In genomic region chr2:231926761-231927565, GRCh38 we compare ENCODE assay signal across 8 cellular contexts. TPM values are rescaled to one million over a fixed set of nuclear protein-coding genes. Genes with fewer than 3 reads are reported as not detected.
DNase-seq lines count a peak whose midpoint lies in the region; ATAC-seq and TF ChIP-seq lines count a peak whose summit lies in the region.

No MANE protein-coding gene starts in this region.

- no peak overlapping the region for H3K27ac ChIP-seq in neuronal stem cell (replicated peaks; ENCODE audit: low read length)

- peak overlapping the region; percentile 73 for H3K18ac ChIP-seq in neuronal stem cell (ENCODE audit: low read length)

- peak overlapping the region; percentile 64 for H2BK15ac ChIP-seq in neuronal stem cell (ENCODE audit: low read length)

- H3K4me1 Mint-ChIP-seq in T-cell: peaks cover 9 to 24% (median 11%) of the 10 kb centered on the region in 3 donors

- H3K4me3 Mint-ChIP-seq in T-cell: peak overlapping the region; percentile 49 to 77 (median 63)

- peak overlapping the region; percentile 99 for H3K4me2 ChIP-seq in neuronal stem cell (ENCODE audit: insufficient read depth, low read length, poor library complexity, severe bottlenecking)

- peak overlapping the region; percentile 76 for H3K14ac ChIP-seq in neuronal stem cell (ENCODE audit: low read length)

- POLR2A ChIA-PET in AG04449 (lab: Yijun Ruan, JAX): no interaction called here
- POLR2A ChIA-PET in T-cell (lab: Charles Lee): no interaction called here

- no peak overlapping the region for H2BK120ac ChIP-seq in neuronal stem cell (ENCODE audit: low read depth, low read length)

- H3K27me3 ChIP-seq in neuronal stem cell (ENCODE audit: control insufficient read depth in 3 of 3, insufficient read depth in 3 of 3, low read depth in 1 of 3, low read length in 3 of 3): peaks cover 16 to 68% (median 52%) of the 10 kb centered on the region in 3 experiments

- peaks cover 2% of the 10 kb centered on the region for H3K79me1 ChIP-seq in neuronal stem cell (ENCODE audit: low read depth, low read length)

- no peak overlapping the region for H2BK12ac ChIP-seq in neuronal stem cell (ENCODE audit: low read length)

- no peak overlapping the region for H4K91ac ChIP-seq in neuronal stem cell (ENCODE audit: low read depth, low read length, poor library complexity)

- peak overlapping the region; percentile 83 for H3K9ac ChIP-seq in neuronal stem cell (ENCODE audit: low read depth, low read length, poor library complexity)

- H3K27ac Mint-ChIP-seq in T-cell: peak overlapping the region in 1 of 2 donors; percentile 34

- H3K36me3 Mint-ChIP-seq in T-cell: no peaks in the 10 kb centered on the region

- no CpG with 5 or more reads among the region's 51 CpGs for WGBS in neuronal stem cell (ENCODE audit: extremely low coverage in 2 of 2, insufficient read length in 2 of 2, insufficient replicate concordance in 1 of 2), 2 donors

- H3K4ac ChIP-seq in neuronal stem cell (ENCODE audit: low read length): no peak overlapping the region

- H3K27me3 Mint-ChIP-seq in T-cell: peaks cover 43 to 62% of the 10 kb centered on the region in 2 donors

- H2AFZ ChIP-seq in neuronal stem cell (ENCODE audit: low read length): peak overlapping the region; percentile 98

- H4K8ac ChIP-seq in neuronal stem cell (ENCODE audit: low read depth, low read length): no peak overlapping the region

- CTCF ChIA-PET in AG04449 (lab: Yijun Ruan, JAX) (interaction anchor here (0.7 to 11.9 kb wide), 11 partner anchors 10 to 420 kb away, joined by 3 to 147 read pairs (median 4); no protein-coding TSS in a partner anchor), T-cell (lab: Charles Lee) (interaction anchor here in 1 of 2 donors (0.6 to 0.7 kb wide), 4 partner anchors 32 to 533 kb away, joined by 4 to 12 read pairs (median 5); no protein-coding TSS in a partner anchor)

- H3K23ac ChIP-seq in neuronal stem cell (ENCODE audit: low read depth, low read length, poor library complexity): peak overlapping the region; percentile 89

- no peak for TF ChIP-seq CTCF in AG04449 (IDR thresholded peaks at IDR 0.05; ENCODE audit: insufficient read depth, low read length, missing control alignments)

- H3K9me3 ChIP-seq in neuronal stem cell (replicated peaks in 1 of 2; ENCODE audit: control insufficient read depth in 2 of 2, insufficient read depth in 1 of 2, low read depth in 1 of 2, low read length in 2 of 2): no peaks in the 10 kb centered on the region

- H3K4me3 ChIP-seq in AG04449 (ENCODE audit: low read depth, low read length) (peak overlapping the region; percentile 46), neuronal stem cell (ENCODE audit: low read length in 2 of 2) (peak overlapping the region; percentile 59 to 85)

- H2AK5ac ChIP-seq in neuronal stem cell (ENCODE audit: low read depth, low read length): peak overlapping the region; percentile 76

- peaks cover 15 to 19% of the 10 kb centered on the region in 2 donors for H3K4me1 ChIP-seq in neuronal stem cell (ENCODE audit: control insufficient read depth in 2 of 2, insufficient read depth in 1 of 2, low read depth in 1 of 2, low read length in 2 of 2)

- peak; percentile 5 for ATAC-seq in GM19463 (IDR thresholded peaks at IDR 0.05; ENCODE audit: unreplicated experiment)
- ATAC-seq in T-cell (replicated peaks in 1 of 4): peak; percentile 17 to 32 (median 26)
- ATAC-seq in HG02981 (IDR thresholded peaks at IDR 0.05; ENCODE audit: unreplicated experiment): no peak

- DNase-seq in AG04449 (ENCODE audit: low read depth, low spot score) (no peak), T-cell (peak in 3 of 34 experiments; percentile 3 to 25 (median 21)), fibroblast of gingiva (ENCODE audit: low read depth) (peak; percentile 16), neuronal stem cell (ENCODE audit: low spot score) (peak; percentile 15), NCI-H1048 (lab: John Stamatoyannopoulos, UW) (no peak), mucosa of gallbladder (ENCODE audit: low spot score) (no peak)

- H3K36me3 ChIP-seq in neuronal stem cell (replicated peaks in 1 of 2; ENCODE audit: control insufficient read depth in 2 of 2, insufficient read depth in 2 of 2, low read length in 2 of 2): no peaks in the 10 kb centered on the region

- no peak overlapping the region for H2BK5ac ChIP-seq in neuronal stem cell (ENCODE audit: low read length)

- H3K9me3 Mint-ChIP-seq in T-cell: no peaks in the 10 kb centered on the region

RNA-seq across cellular contexts. Expression of gene NPPC, which starts 0.8 kb away (rescaled TPM):
- total RNA-seq in T-cell (1 to 10 TPM in 1 of 5 donors, not detected in 4; 1.1 TPM), mucosa of gallbladder (not detected)
- polyA plus RNA-seq in neuronal stem cell (2013, experiment 1 of 2): 0.32 TPM
- polyA plus RNA-seq in neuronal stem cell (2013, experiment 2 of 2): 0.35 TPM

RNA-seq across cellular contexts. Expression of gene DIS3L2, which starts 34.5 kb away (rescaled TPM):
- total RNA-seq in T-cell (10 to 100 TPM; 55.0 to 70.9 (median 61.4) TPM), mucosa of gallbladder (36.3 TPM)
- 17.7 TPM for polyA plus RNA-seq in neuronal stem cell (2013, experiment 1 of 2)
- 18.0 TPM for polyA plus RNA-seq in neuronal stem cell (2013, experiment 2 of 2)

Comparison
In these comparisons a context has a peak if more than half of its experiments do, and no peak if none do; other contexts are left out.
1. DNase-seq: peak in fibroblast of gingiva (single experiment) and neuronal stem cell (single experiment); none in AG04449 (single experiment), NCI-H1048 (single experiment) and mucosa of gallbladder (single experiment).